Comparison of ENCODE assay signal across 7 cellular contexts in the genomic region with DNA sequence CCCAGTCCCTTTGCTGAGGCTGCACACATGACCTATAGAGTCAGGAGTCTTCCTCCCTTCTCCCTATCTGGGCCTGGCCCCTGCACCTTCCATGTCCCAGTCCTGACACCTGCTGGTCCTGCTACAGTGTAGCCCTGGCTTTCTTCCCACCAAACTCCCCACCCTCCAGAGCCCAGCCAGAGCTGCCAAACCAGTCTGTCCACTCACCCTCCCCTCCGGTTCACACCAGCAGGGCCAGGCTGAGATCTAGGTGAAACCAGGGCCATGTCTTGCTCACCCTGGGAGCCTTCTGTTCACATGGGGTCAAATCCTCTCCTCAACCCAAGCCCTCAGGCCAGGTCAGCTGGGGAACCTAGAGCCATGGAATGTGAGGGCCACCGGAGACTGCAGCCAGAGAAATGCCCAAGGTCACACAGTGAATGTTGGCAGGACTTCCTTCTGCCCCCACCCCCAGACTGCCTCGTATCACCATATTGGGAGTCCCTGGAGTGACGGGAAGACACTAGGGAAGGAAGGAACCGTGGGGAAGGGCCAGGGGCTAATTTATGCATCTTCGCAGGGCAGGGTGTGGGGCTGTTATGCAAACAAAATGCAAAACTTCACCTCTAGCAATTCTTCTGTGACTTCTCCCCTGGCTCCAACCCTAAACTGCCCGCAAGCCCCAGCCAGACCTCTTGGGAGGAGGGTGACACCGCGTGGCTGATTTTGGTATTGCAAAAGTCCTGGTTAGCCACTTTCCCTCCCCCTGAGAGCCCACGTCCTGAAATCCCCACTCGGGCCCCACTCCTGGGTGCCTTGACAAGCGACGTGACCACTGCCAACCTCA. TPM values are rescaled to one million over a fixed set of nuclear protein-coding genes. Genes with fewer than 3 reads are reported as not detected.
DNase-seq lines count a peak whose midpoint lies in the region; ATAC-seq and TF ChIP-seq lines count a peak whose summit lies in the region.

No MANE protein-coding gene starts in this region.

- TF ChIP-seq CTCF in GM12875 (IDR thresholded peaks at IDR 0.05; ENCODE audit: borderline replicate concordance, insufficient read depth, low read depth, low read length): peak; percentile 85
- TF ChIP-seq CTCF in IMR-90 (conservative IDR thresholded peaks at IDR 0.05; ENCODE audit: low read depth, low read length): peak; percentile 94
- peak; percentile 83 to 92 (median 90) for TF ChIP-seq CTCF in heart right ventricle (IDR thresholded peaks at IDR 0.05)
- peak; percentile 86 for TF ChIP-seq CTCF in upper lobe of right lung (IDR thresholded peaks at IDR 0.05)

- TF ChIP-seq POLR2A in IMR-90 (IDR thresholded peaks at IDR 0.05; ENCODE audit: low read depth, low read length): peak; percentile 27; the same call in 1 of the 2 replicates

- CTCF ChIA-PET in IMR-90 (lab: Yijun Ruan, JAX): interaction anchor here (0.7 to 1.0 kb wide), 2 partner anchors 189 to 197 kb away, joined by 3 to 4 read pairs; no protein-coding TSS in a partner anchor

- dilution Hi-C loops in IMR-90 (cut with HindIII; ENCODE audit: low sequenced_read_pairs, unreplicated experiment): no loop called here

- peaks cover 47% of the 10 kb centered on the region for H4K20me1 ChIP-seq in IMR-90 (ENCODE audit: insufficient read depth, low read length)

- DNase-seq in IMR-90: peak; percentile 68
- DNase-seq in SK-MEL-5 (ENCODE audit: low read depth, low spot score): peak; percentile 71
- DNase-seq in activated naive CD8-positive, alpha-beta T cell treated with anti-CD3 and anti-CD28 coated beads, Interleukin-2, amount 10 ng/mL, durations not matched to agents 7 days and 5 days: peak; percentile 81
- DNase-seq in heart right ventricle: peak; percentile 84 to 91
- DNase-seq in trophoblast cell: peak; percentile 87 to 92
- DNase-seq in upper lobe of right lung: peak; percentile 93

- peak; percentile 90 for ATAC-seq in IMR-90 (ENCODE audit: low read depth)
- ATAC-seq in activated naive CD8-positive, alpha-beta T cell treated with anti-CD3 and anti-CD28 coated beads, Interleukin-2, amount 10 ng/mL, durations not matched to agents 7 days and 5 days (ENCODE audit: low read depth): peak; percentile 48
- ATAC-seq in heart right ventricle: peak; percentile 78 to 91 (median 88)
- ATAC-seq in upper lobe of right lung: peak; percentile 90

- H3K27me3 ChIP-seq in IMR-90 (ENCODE audit: control insufficient read depth, insufficient read depth, low read length) (no peaks in the 10 kb centered on the region), heart right ventricle (no peaks in the 10 kb centered on the region), trophoblast cell (ENCODE audit: insufficient read depth, low read length) (no peaks in the 10 kb centered on the region), upper lobe of right lung (no peaks in the 10 kb centered on the region)

- no peak overlapping the region for H4K12ac ChIP-seq in trophoblast cell (ENCODE audit: low read depth, low read length)

- no peaks in the 10 kb centered on the region for H3K36me3 Mint-ChIP-seq in activated naive CD8-positive, alpha-beta T cell treated with anti-CD3 and anti-CD28 coated beads, Interleukin-2, amount 10 ng/mL, durations not matched to agents 7 days and 5 days

- peaks cover 16% of the 10 kb centered on the region for H3K4me1 ChIP-seq in IMR-90 (ENCODE audit: control insufficient read depth, insufficient read depth, low read length)
- H3K4me1 ChIP-seq in heart right ventricle: peaks cover 13 to 63% (median 38%) of the 10 kb centered on the region in 9 donors
- peaks cover 8 to 11% of the 10 kb centered on the region in 2 experiments for H3K4me1 ChIP-seq in trophoblast cell (ENCODE audit: control insufficient read depth in 1 of 2, insufficient read depth in 2 of 2, low read length in 2 of 2)
- peaks cover 22% of the 10 kb centered on the region for H3K4me1 ChIP-seq in upper lobe of right lung

- H4K5ac ChIP-seq in IMR-90 (ENCODE audit: low read depth, low read length): no peak overlapping the region

- H2BK12ac ChIP-seq in trophoblast cell (ENCODE audit: low read length): no peak overlapping the region

- no peak overlapping the region for H3K27ac Mint-ChIP-seq in activated naive CD8-positive, alpha-beta T cell treated with anti-CD3 and anti-CD28 coated beads, Interleukin-2, amount 10 ng/mL, durations not matched to agents 7 days and 5 days

- H2BK15ac ChIP-seq in IMR-90 (ENCODE audit: low read depth, low read length): no peak overlapping the region

- H3K27ac ChIP-seq in IMR-90 (ENCODE audit: insufficient read depth, low read length): no peak overlapping the region
- H3K27ac ChIP-seq in heart right ventricle: peak overlapping the region; percentile 19 to 90 (median 75)
- H3K27ac ChIP-seq in trophoblast cell (ENCODE audit: low read depth, low read length): peak overlapping the region; percentile 52
- peak overlapping the region; percentile 71 for H3K27ac ChIP-seq in upper lobe of right lung

- H3K27me3 Mint-ChIP-seq in activated naive CD8-positive, alpha-beta T cell treated with anti-CD3 and anti-CD28 coated beads, Interleukin-2, amount 10 ng/mL, durations not matched to agents 7 days and 5 days: peaks cover 8% of the 10 kb centered on the region

- H2AK9ac ChIP-seq in IMR-90 (replicated peaks; ENCODE audit: low read depth, low read length, poor library complexity): peak overlapping the region; percentile 92

- H2BK5ac ChIP-seq in IMR-90 (ENCODE audit: low read depth, low read length, poor library complexity, severe bottlenecking) (peak overlapping the region; percentile 37), trophoblast cell (ENCODE audit: low read depth, low read length, poor library complexity) (no peak overlapping the region)

- no peak overlapping the region for H2BK20ac ChIP-seq in IMR-90 (ENCODE audit: low read depth, low read length)

- peak overlapping the region; percentile 69 for H2AFZ ChIP-seq in IMR-90 (replicated peaks; ENCODE audit: low read length, poor library complexity)
- H2AFZ ChIP-seq in trophoblast cell (ENCODE audit: insufficient read depth, low read length, poor library complexity): no peak overlapping the region

- peak overlapping the region; percentile 68 for H4K91ac ChIP-seq in IMR-90 (ENCODE audit: insufficient read depth, low read depth, low read length)
- no peak overlapping the region for H4K91ac ChIP-seq in trophoblast cell (ENCODE audit: low read depth, low read length)

- H3K4ac ChIP-seq in IMR-90 (ENCODE audit: low read depth, low read length) (peak overlapping the region; percentile 71), trophoblast cell (ENCODE audit: low read depth, low read length) (no peak overlapping the region)

- BruUV-seq in IMR-90 (replicated peaks; lab: Mats Ljungman, UMichigan): no TSS peak

- H3K9me1 ChIP-seq in IMR-90 (ENCODE audit: insufficient read depth, low read length): peaks cover 14% of the 10 kb centered on the region

- no peak overlapping the region for H3K56ac ChIP-seq in IMR-90 (ENCODE audit: extremely low read depth, insufficient read depth, low read length)

- peak overlapping the region; percentile 81 for H2AK5ac ChIP-seq in IMR-90 (ENCODE audit: low read depth, low read length)
- no peak overlapping the region for H2AK5ac ChIP-seq in trophoblast cell (ENCODE audit: low read length)

- POLR2A ChIA-PET in IMR-90 (lab: Charles Lee; ENCODE audit: unreplicated experiment): interaction anchor here (0.5 to 0.6 kb wide), 2 partner anchors 22 to 1293 kb away, joined by 3 read pairs; a partner anchor contains a TSS
- POLR2A ChIA-PET in activated naive CD8-positive, alpha-beta T cell treated with anti-CD3 and anti-CD28 coated beads, Interleukin-2, amount 10 ng/mL, durations not matched to agents 7 days and 5 days (lab: Charles Lee): interaction anchor here (1.3 kb wide), 1 partner anchor 199 kb away, joined by 6 read pairs; no protein-coding TSS in a partner anchor

- TF ChIP-seq RAD21 in IMR-90 (IDR thresholded peaks at IDR 0.05; ENCODE audit: low read length): peak; percentile 99

- no peak overlapping the region for H3K9ac ChIP-seq in IMR-90 (ENCODE audit: low read depth, low read length)
- H3K9ac ChIP-seq in trophoblast cell (ENCODE audit: low read length): no peak overlapping the region

- no CpG with 5 or more reads among the region's 13 CpGs for WGBS in IMR-90 (ENCODE audit: extremely low coverage in 2 of 2, insufficient read length in 1 of 2), 2 experiments
- 3 to 6% methylated on average over 13 of the region's 13 CpGs for WGBS in heart right ventricle, 2 donors
- no CpG with 5 or more reads among the region's 13 CpGs for WGBS in trophoblast cell (ENCODE audit: extremely low coverage, insufficient coverage, insufficient read length)

- H2BK120ac ChIP-seq in IMR-90 (ENCODE audit: low read depth, low read length): peak overlapping the region; percentile 66
- no peak overlapping the region for H2BK120ac ChIP-seq in trophoblast cell (ENCODE audit: insufficient read depth, low read length, poor library complexity)

- H3K23ac ChIP-seq in IMR-90 (ENCODE audit: low read depth, low read length) (no peak overlapping the region), trophoblast cell (ENCODE audit: low read length) (no peak overlapping the region)

- H3K18ac ChIP-seq in IMR-90 (ENCODE audit: low read depth, low read length) (no peak overlapping the region), trophoblast cell (ENCODE audit: low read length) (no peak overlapping the region)

- no peak overlapping the region for H3K4me3 Mint-ChIP-seq in activated naive CD8-positive, alpha-beta T cell treated with anti-CD3 and anti-CD28 coated beads, Interleukin-2, amount 10 ng/mL, durations not matched to agents 7 days and 5 days

- in situ Hi-C loops in IMR-90 (cut with MboI; ENCODE audit: low sequenced_read_pairs) (loop anchor here (5.0 kb wide), 1 partner anchor 86 kb away; no protein-coding TSS in a partner anchor), SK-MEL-5 (cut with HindIII; ENCODE audit: low pct_unique_long_range_greater_than_20kb, low sequenced_read_pairs) (no loop called here)

- H3K4me2 ChIP-seq in IMR-90 (ENCODE audit: low read depth, low read length) (no peak overlapping the region), trophoblast cell (ENCODE audit: low read length) (peak overlapping the region; percentile 53)

- H3K36me3 ChIP-seq in IMR-90 (ENCODE audit: control insufficient read depth, insufficient read depth, low read length) (peaks cover 37% of the 10 kb centered on the region), heart right ventricle (peaks cover 0 to 8% (median 0%) of the 10 kb centered on the region in 9 donors), trophoblast cell (ENCODE audit: control insufficient read depth in 1 of 2, insufficient read depth in 2 of 2, low read length in 2 of 2) (no peaks in the 10 kb centered on the region), upper lobe of right lung (no peaks in the 10 kb centered on the region)

- peaks cover 5% of the 10 kb centered on the region for H3K4me1 Mint-ChIP-seq in activated naive CD8-positive, alpha-beta T cell treated with anti-CD3 and anti-CD28 coated beads, Interleukin-2, amount 10 ng/mL, durations not matched to agents 7 days and 5 days

- intact Hi-C loops in IMR-90 (cut with micrococcal nuclease): loop anchor here (1.0 to 2.0 kb wide), 6 partner anchors 44 to 203 kb away; no protein-coding TSS in a partner anchor
- intact Hi-C loops in heart right ventricle (cut with DNase I): loop anchor here (1.0 to 5.0 kb wide), 18 partner anchors 41 to 203 kb away; no protein-coding TSS in a partner anchor
- intact Hi-C loops in upper lobe of right lung (cut with DNase I): loop anchor here (5.0 to 10.0 kb wide), 2 partner anchors 53 to 201 kb away; no protein-coding TSS in a partner anchor

- H4K8ac ChIP-seq in IMR-90 (ENCODE audit: low read depth in 2 of 2, low read length in 2 of 2) (0 out of 4 replicates have a peak overlapping the region, but pooled peaks of 1 of the 2 experiments have one; percentile 31), trophoblast cell (ENCODE audit: low read depth, low read length) (no peak overlapping the region)

- no peaks in the 10 kb centered on the region for H3K79me2 ChIP-seq in trophoblast cell (ENCODE audit: control insufficient read depth, insufficient read depth, low read length, poor library complexity)

- no peak overlapping the region for H3K14ac ChIP-seq in IMR-90 (replicated peaks; ENCODE audit: low read depth, low read length)
- no peak overlapping the region for H3K14ac ChIP-seq in trophoblast cell (ENCODE audit: low read length)

- H3K79me1 ChIP-seq in IMR-90 (ENCODE audit: low read depth in 1 of 2, low read length in 2 of 2): peaks cover 29 to 74% of the 10 kb centered on the region in 2 experiments
- peaks cover 2% of the 10 kb centered on the region for H3K79me1 ChIP-seq in trophoblast cell (ENCODE audit: low read length)

- no peaks in the 10 kb centered on the region for H3K9me3 Mint-ChIP-seq in activated naive CD8-positive, alpha-beta T cell treated with anti-CD3 and anti-CD28 coated beads, Interleukin-2, amount 10 ng/mL, durations not matched to agents 7 days and 5 days

- H3K9me3 ChIP-seq in IMR-90 (ENCODE audit: control insufficient read depth, insufficient read depth, low read length): no peaks in the 10 kb centered on the region
- no peaks in the 10 kb centered on the region for H3K9me3 ChIP-seq in heart right ventricle
- H3K9me3 ChIP-seq in trophoblast cell (ENCODE audit: insufficient read depth, low read depth, low read length): peaks cover 7% of the 10 kb centered on the region
- no peaks in the 10 kb centered on the region for H3K9me3 ChIP-seq in upper lobe of right lung

- no peak overlapping the region for H3K4me3 ChIP-seq in GM12875 (ENCODE audit: low read depth, low read length)
- H3K4me3 ChIP-seq in IMR-90 (ENCODE audit: insufficient read depth, low read depth, low read length): no peak overlapping the region
- H3K4me3 ChIP-seq in heart right ventricle: peak overlapping the region in 2 of 10 donors; percentile 9 to 10
- no peak overlapping the region for H3K4me3 ChIP-seq in trophoblast cell (ENCODE audit: low read depth, low read length)
- no peak overlapping the region for H3K4me3 ChIP-seq in upper lobe of right lung

RNA-seq across cellular contexts. Expression of a gene that starts 14.6 kb away (rescaled TPM):
- 41.9 and 45.2 TPM in 2 replicates for total RNA-seq in IMR-90 (2012; rRNA removed)
- polyA plus RNA-seq in IMR-90 (2012; rRNA removed): 40.3 and 41.1 TPM in 2 replicates
- polyA plus RNA-seq in IMR-90 (2012; cell fraction: cytosol; rRNA removed): 17.3 and 23.8 TPM in 2 replicates
- 68.3 and 71.1 TPM in 2 replicates for polyA plus RNA-seq in IMR-90 (2012; cell fraction: nucleus; rRNA removed; ENCODE audit: low replicate concordance)
- total RNA-seq in SK-MEL-5 (2014; rRNA removed; shearing (Covaris generic)): 1.8 and 2.2 TPM in 2 replicates
- 1.1 and 1.4 TPM in 2 replicates for polyA plus RNA-seq in SK-MEL-5 (2015; cell fraction: cytosol; rRNA removed)
- polyA plus RNA-seq in SK-MEL-5 (2015; cell fraction: nucleus; rRNA removed): 1.1 and 2.1 TPM in 2 replicates
- 10 to 100 TPM; 15.1 to 21.2 TPM for total RNA-seq in activated naive CD8-positive, alpha-beta T cell treated with anti-CD3 and anti-CD28 coated beads, Interleukin-2, amount 10 ng/mL, durations not matched to agents 7 days and 5 days
- total RNA-seq in heart right ventricle: 100 to 1,000 TPM; 583 to 844 (median 738) TPM
- polyA plus RNA-seq in heart right ventricle: 100 to 1,000 TPM in 1 of 2 donors, 10 to 100 TPM in 1; 64.6 to 244 TPM
- 1.5 and 2.0 TPM in 2 replicates for polyA plus RNA-seq in trophoblast cell (2013)
- total RNA-seq in upper lobe of right lung: 669 TPM

Comparison
In these comparisons a context has a peak if more than half of its experiments do, and no peak if none do; other contexts are left out.
1. RNA of a gene that starts 14.6 kb away (total RNA-seq): 583 to 844 TPM in heart right ventricle and 669 TPM in upper lobe of right lung (single experiment); 41.9 to 45.2 TPM in IMR-90, 15.1 to 21.2 TPM in activated naive CD8-positive, alpha-beta T cell treated with anti-CD3 and anti-CD28 coated beads, Interleukin-2, amount 10 ng/mL, durations not matched to agents 7 days and 5 days and 1.8 to 2.2 TPM in SK-MEL-5; every median in the first group is over 10 times any median in the second.
2. Peak in every context shown above with its lines, with median percentiles within 50 percentile points of each other: CTCF ChIP-seq, ATAC-seq and DNase-seq.